23 cellular contexts compared by ENCODE assay signal in genomic region chr20:62589150-62589498, GRCh38.
"Had no signal": no experiment of that assay in that cellular context is flagged by ENCODE, and none has a peak within 500 bp of the region (broad histone marks: within the 10 kb centered on the region; RNA-seq: fewer than 3 reads in every experiment).

No MANE protein-coding gene starts in this region.

- H3K9me2 ChIP-seq: SK-N-SH had no signal

- DNase-seq: activated CD4-positive, alpha-beta memory T cell treated with anti-CD3 and anti-CD28 coated beads, Interleukin-2, amount 10 ng/mL, durations not matched to agents 7 days and 5 days; activated CD4-positive, alpha-beta T cell treated with anti-CD3 and anti-CD28 coated beads for 36 hours; activated CD4-positive, alpha-beta T cell treated with anti-CD3 and anti-CD28 coated beads, Interleukin-2, amount 50 U/mL, for 1 hour; activated gamma-delta T cell; activated naive CD4-positive, alpha-beta T cell treated with anti-CD3 and anti-CD28 coated beads, Interleukin-2, amount 10 ng/mL, durations not matched to agents 7 days and 5 days; activated naive CD8-positive, alpha-beta T cell treated with anti-CD3 and anti-CD28 coated beads for 36 hours; activated T-cell treated with anti-CD3 and anti-CD28 coated beads for 4 hours; activated T-cell treated with anti-CD3 and anti-CD28 coated beads, Interleukin-2, amount 50 U/mL, for 48 hours; brain microvascular endothelial cell; cerebellar nuclear complex; Kasumi-1; NCI-H1105 treated with DMSO at 0.1 percent for 48 hours; NCI-H1436 treated with DMSO at 0.1 percent for 48 hours; NCI-H187; NCI-H2081; NCI-H446; NCI-H524; SJCRH30; SK-N-SH; T-helper 1 cell had no signal

- H3K4me1 Mint-ChIP-seq: activated CD4-positive, alpha-beta memory T cell treated with anti-CD3 and anti-CD28 coated beads, Interleukin-2, amount 10 ng/mL, durations not matched to agents 7 days and 5 days; activated CD4-positive, alpha-beta T cell treated with anti-CD3 and anti-CD28 coated beads for 36 hours; activated naive CD4-positive, alpha-beta T cell treated with anti-CD3 and anti-CD28 coated beads, Interleukin-2, amount 10 ng/mL, durations not matched to agents 7 days and 5 days; activated naive CD8-positive, alpha-beta T cell treated with anti-CD3 and anti-CD28 coated beads for 36 hours; activated T-helper 17 cell treated with anti-CD3 and anti-CD28 coated beads, Interleukin-2, amount 50 U/mL, for 72 hours had no signal

- H3K4me1 ChIP-seq: SJCRH30 had no signal

- H3K4me3 ChIP-seq: cardiac muscle cell, SJCRH30 had no signal

- ATAC-seq: activated CD4-positive, alpha-beta T cell treated with anti-CD3 and anti-CD28 coated beads for 36 hours; activated T-helper 17 cell treated with anti-CD3 and anti-CD28 coated beads, Interleukin-2, amount 50 U/mL, for 72 hours had no signal

- H3K9me3 Mint-ChIP-seq: activated CD4-positive, alpha-beta memory T cell treated with anti-CD3 and anti-CD28 coated beads, Interleukin-2, amount 10 ng/mL, durations not matched to agents 7 days and 5 days; activated naive CD4-positive, alpha-beta T cell treated with anti-CD3 and anti-CD28 coated beads, Interleukin-2, amount 10 ng/mL, durations not matched to agents 7 days and 5 days; activated naive CD8-positive, alpha-beta T cell treated with anti-CD3 and anti-CD28 coated beads for 36 hours; activated T-helper 17 cell treated with anti-CD3 and anti-CD28 coated beads, Interleukin-2, amount 50 U/mL, for 72 hours had no signal

- H3K36me3 ChIP-seq: brain microvascular endothelial cell, cardiac muscle cell, SJCRH30 had no signal

- H3K27ac Mint-ChIP-seq: activated CD4-positive, alpha-beta memory T cell treated with anti-CD3 and anti-CD28 coated beads, Interleukin-2, amount 10 ng/mL, durations not matched to agents 7 days and 5 days; activated CD4-positive, alpha-beta T cell treated with anti-CD3 and anti-CD28 coated beads for 36 hours; activated naive CD4-positive, alpha-beta T cell treated with anti-CD3 and anti-CD28 coated beads, Interleukin-2, amount 10 ng/mL, durations not matched to agents 7 days and 5 days; activated naive CD8-positive, alpha-beta T cell treated with anti-CD3 and anti-CD28 coated beads for 36 hours; activated T-helper 17 cell treated with anti-CD3 and anti-CD28 coated beads, Interleukin-2, amount 50 U/mL, for 72 hours had no signal

- H3K27ac ChIP-seq: brain microvascular endothelial cell, cardiac muscle cell, SJCRH30, VCaP had no signal

- H3K36me3 Mint-ChIP-seq: activated naive CD4-positive, alpha-beta T cell treated with anti-CD3 and anti-CD28 coated beads, Interleukin-2, amount 10 ng/mL, durations not matched to agents 7 days and 5 days; activated naive CD8-positive, alpha-beta T cell treated with anti-CD3 and anti-CD28 coated beads for 36 hours had no signal

- H3K27me3 ChIP-seq: cardiac muscle cell had no signal

- H3K4me3 Mint-ChIP-seq: activated CD4-positive, alpha-beta memory T cell treated with anti-CD3 and anti-CD28 coated beads, Interleukin-2, amount 10 ng/mL, durations not matched to agents 7 days and 5 days; activated CD4-positive, alpha-beta T cell treated with anti-CD3 and anti-CD28 coated beads for 36 hours; activated naive CD4-positive, alpha-beta T cell treated with anti-CD3 and anti-CD28 coated beads, Interleukin-2, amount 10 ng/mL, durations not matched to agents 7 days and 5 days; activated naive CD8-positive, alpha-beta T cell treated with anti-CD3 and anti-CD28 coated beads for 36 hours; activated T-helper 17 cell treated with anti-CD3 and anti-CD28 coated beads, Interleukin-2, amount 50 U/mL, for 72 hours had no signal

- H3K9me3 ChIP-seq: SJCRH30, SK-N-SH had no signal

- H3K4me2 ChIP-seq: SK-N-SH had no signal
